Comparison of ENCODE assay signal across 1 cellular context in the genomic region with DNA sequence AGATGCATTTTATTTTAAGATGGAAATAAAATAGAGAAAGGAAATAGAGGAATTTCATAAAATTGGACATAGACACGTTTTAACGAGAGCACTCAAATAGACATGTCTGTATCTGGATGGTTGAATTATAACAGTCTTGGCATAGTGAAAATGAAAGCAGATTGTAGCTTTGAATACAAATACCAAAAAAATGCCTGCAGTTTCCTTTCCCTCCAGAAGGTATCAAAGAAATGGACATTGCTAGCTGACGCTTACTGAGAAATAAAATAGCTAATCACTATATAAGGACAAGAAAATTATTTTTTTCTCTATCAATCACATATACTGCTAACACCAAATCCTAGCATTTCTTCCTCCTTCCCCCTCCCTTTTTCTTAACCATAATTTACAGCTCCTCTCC.
TF ChIP-seq lines count a peak whose summit lies in the region.

No MANE protein-coding gene starts in this region.

TF ChIP-seq in K562, 482 proteins besides CTCF, POLR2A, EP300 and RAD21 (continued from another document):
- TF ChIP-seq, protein P1, sequence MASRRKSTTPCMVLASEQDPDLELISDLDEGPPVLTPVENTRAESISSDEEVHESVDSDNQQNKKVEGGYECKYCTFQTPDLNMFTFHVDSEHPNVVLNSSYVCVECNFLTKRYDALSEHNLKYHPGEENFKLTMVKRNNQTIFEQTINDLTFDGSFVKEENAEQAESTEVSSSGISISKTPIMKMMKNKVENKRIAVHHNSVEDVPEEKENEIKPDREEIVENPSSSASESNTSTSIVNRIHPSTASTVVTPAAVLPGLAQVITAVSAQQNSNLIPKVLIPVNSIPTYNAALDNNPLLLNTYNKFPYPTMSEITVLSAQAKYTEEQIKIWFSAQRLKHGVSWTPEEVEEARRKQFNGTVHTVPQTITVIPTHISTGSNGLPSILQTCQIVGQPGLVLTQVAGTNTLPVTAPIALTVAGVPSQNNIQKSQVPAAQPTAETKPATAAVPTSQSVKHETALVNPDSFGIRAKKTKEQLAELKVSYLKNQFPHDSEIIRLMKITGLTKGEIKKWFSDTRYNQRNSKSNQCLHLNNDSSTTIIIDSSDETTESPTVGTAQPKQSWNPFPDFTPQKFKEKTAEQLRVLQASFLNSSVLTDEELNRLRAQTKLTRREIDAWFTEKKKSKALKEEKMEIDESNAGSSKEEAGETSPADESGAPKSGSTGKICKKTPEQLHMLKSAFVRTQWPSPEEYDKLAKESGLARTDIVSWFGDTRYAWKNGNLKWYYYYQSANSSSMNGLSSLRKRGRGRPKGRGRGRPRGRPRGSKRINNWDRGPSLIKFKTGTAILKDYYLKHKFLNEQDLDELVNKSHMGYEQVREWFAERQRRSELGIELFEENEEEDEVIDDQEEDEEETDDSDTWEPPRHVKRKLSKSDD (conservative IDR thresholded peaks at IDR 0.05; ENCODE audit: low read length), result no peak
- TF ChIP-seq SP1 (CRISPR knock-in tag; IDR thresholded peaks at IDR 0.05), result no peak
TF ChIP-seq in K562: peak in this region for 2.
